Comparison of ENCODE assay signal across 15 cellular contexts in the genomic region with DNA sequence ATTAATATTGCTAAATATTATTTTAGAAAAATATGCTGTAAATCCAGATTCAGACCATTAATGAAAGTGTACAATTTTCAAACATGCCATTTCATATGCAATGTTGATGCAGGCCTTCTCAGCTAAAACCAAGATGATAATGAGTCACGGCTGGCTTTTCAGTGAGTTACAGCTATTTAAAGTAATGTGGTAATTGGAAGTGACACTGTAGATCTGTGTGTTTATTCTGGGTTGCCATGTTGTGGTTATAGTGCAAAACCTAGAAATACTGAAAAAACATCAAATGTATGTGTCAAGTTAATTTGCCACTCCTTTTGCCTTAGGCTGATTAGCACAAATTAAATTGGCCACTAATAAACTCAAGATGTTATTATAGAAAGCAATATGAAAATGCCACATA.
DNase-seq lines count a peak whose midpoint lies in the region; ATAC-seq and TF ChIP-seq lines count a peak whose summit lies in the region.
"Had no signal": no experiment of that assay in that cellular context is flagged by ENCODE, and none has a peak within 500 bp of the region (broad histone marks: within the 10 kb centered on the region; RNA-seq: fewer than 3 reads in every experiment).

No MANE protein-coding gene starts in this region.

- intact Hi-C loops in right cardiac atrium (cut with DNase I): no loop called here

- no peaks in the 10 kb centered on the region for H3K9me3 ChIP-seq in SK-N-MC (ENCODE audit: low read depth, low read length)
- H3K9me3 ChIP-seq in right cardiac atrium (ENCODE audit: control insufficient read depth, low read length): no peaks in the 10 kb centered on the region
- H3K9me3 ChIP-seq: heart left ventricle, left lung, neutrophil had no signal

- DNase-seq in SK-N-MC (ENCODE audit: low read depth, low spot score) (no peak), fibroblast of mammary gland (ENCODE audit: low read depth) (peak; percentile 82), stromal cell of bone marrow (ENCODE audit: low read depth) (peak; percentile 85), right cardiac atrium (no peak), HuH-7 (ENCODE audit: low spot score) (no peak)
- DNase-seq: activated CD4-positive, alpha-beta T cell treated with anti-CD3 and anti-CD28 coated beads for 48 hours; activated gamma-delta T cell treated with Interleukin-2 at 50 U/mL for 16 hours; heart left ventricle; left lung; NCI-H1092 treated with DMSO at 0.1 percent for 48 hours; NCI-H526; stimulated activated naive CD4-positive, alpha-beta T cell treated with Interleukin-2 at 50 U/mL for 16 hours had no signal

- peaks cover 2% of the 10 kb centered on the region for H3K4me1 ChIP-seq in right cardiac atrium (ENCODE audit: control insufficient read depth, insufficient read depth, low read length)
- H3K4me1 ChIP-seq: left lung had no signal

- no peak overlapping the region for H3K9ac ChIP-seq in SK-N-MC (ENCODE audit: insufficient read length)

- peak overlapping the region; percentile 7 for H3K4me3 ChIP-seq in SK-N-MC
- no peak overlapping the region for H3K4me3 ChIP-seq in fibroblast of mammary gland (ENCODE audit: control insufficient read depth, low read depth, low read length)
- no peak overlapping the region for H3K4me3 ChIP-seq in right cardiac atrium (ENCODE audit: low read length)
- H3K4me3 ChIP-seq: heart left ventricle, left lung had no signal

- ATAC-seq in HG03280 (IDR thresholded peaks at IDR 0.05; ENCODE audit: unreplicated experiment) (peak; percentile 43), right cardiac atrium (no peak), GM18505 (IDR thresholded peaks at IDR 0.05; ENCODE audit: unreplicated experiment) (no peak)
- ATAC-seq: heart left ventricle, left lung had no signal

- H3K36me3 ChIP-seq in SK-N-MC (ENCODE audit: insufficient read depth, low read length): no peaks in the 10 kb centered on the region
- H3K36me3 ChIP-seq: heart left ventricle, left lung, neutrophil had no signal

- peak overlapping the region; percentile 69; the same call in 1 of the 2 replicates for H3K27ac ChIP-seq in SK-N-MC
- H3K27ac ChIP-seq in right cardiac atrium (ENCODE audit: low read length): no peak overlapping the region
- H3K27ac ChIP-seq: heart left ventricle, left lung, neutrophil had no signal

- no peaks in the 10 kb centered on the region for H3K27me3 ChIP-seq in right cardiac atrium (ENCODE audit: control insufficient read depth, insufficient read depth)
- H3K27me3 ChIP-seq: heart left ventricle, left lung, neutrophil had no signal

- 44% methylated on average over 1 of the region's 1 CpG for WGBS in right cardiac atrium

- no peak for TF ChIP-seq CTCF in fibroblast of mammary gland (conservative IDR thresholded peaks at IDR 0.05; ENCODE audit: control insufficient read depth, insufficient read depth, low read depth, low read length)

- TF ChIP-seq POLR2A in GM18505 (IDR thresholded peaks at IDR 0.05; ENCODE audit: borderline replicate concordance, extremely low read depth, insufficient read depth, insufficient read length): no peak

Comparison
In these comparisons a context has a peak if more than half of its experiments do, and no peak if none do; other contexts are left out.
1. DNase-seq: peak in fibroblast of mammary gland (single experiment) and stromal cell of bone marrow (single experiment); none in SK-N-MC (single experiment), right cardiac atrium (0 of 3) and HuH-7 (single experiment).